14 cellular contexts compared by ENCODE assay signal in the genomic region with DNA sequence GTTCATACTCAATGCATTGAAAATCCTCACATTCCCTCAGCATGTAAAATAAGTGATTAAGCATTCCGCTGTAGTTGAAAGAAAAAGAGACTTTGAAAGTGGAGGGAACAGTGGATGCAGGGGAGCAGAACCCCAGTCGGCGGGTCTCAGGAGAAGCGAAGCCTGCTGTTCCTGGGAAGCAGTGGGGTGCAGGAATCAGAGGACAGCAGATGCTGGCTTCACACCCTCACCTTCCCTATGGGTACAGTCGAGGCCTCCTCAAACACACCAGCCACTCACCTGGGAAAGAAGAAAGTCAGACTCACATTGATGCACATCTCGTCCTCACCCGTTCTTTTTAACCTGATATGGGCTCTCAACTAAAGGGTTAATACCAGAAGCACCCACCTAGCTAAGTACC. TPM values are rescaled to one million over a fixed set of nuclear protein-coding genes. Genes with fewer than 3 reads are reported as not detected.
"Had no signal": no experiment of that assay in that cellular context is flagged by ENCODE, and none has a peak within 500 bp of the region (broad histone marks: within the 10 kb centered on the region; RNA-seq: fewer than 3 reads in every experiment).

No MANE protein-coding gene starts in this region.

- H3K4me3 ChIP-seq: cardiac muscle cell, left ventricle myocardium inferior had no signal

- H3K27ac Mint-ChIP-seq: activated naive CD8-positive, alpha-beta T cell treated with anti-CD3 and anti-CD28 coated beads, Interleukin-2, amount 10 ng/mL, durations not matched to agents 7 days and 5 days; memory B cell; natural killer cell; stimulated activated naive CD8-positive, alpha-beta T cell treated with anti-CD3 and anti-CD28 coated beads, Interleukin-15, Interleukin-2, amounts not matched to agents 100 ng/mL and 50 ng/mL, for 24 hours had no signal

- H3K4me3 Mint-ChIP-seq: activated naive CD8-positive, alpha-beta T cell treated with anti-CD3 and anti-CD28 coated beads, Interleukin-2, amount 10 ng/mL, durations not matched to agents 7 days and 5 days; memory B cell; natural killer cell; stimulated activated naive CD8-positive, alpha-beta T cell treated with anti-CD3 and anti-CD28 coated beads, Interleukin-15, Interleukin-2, amounts not matched to agents 100 ng/mL and 50 ng/mL, for 24 hours had no signal

- H3K27ac ChIP-seq: cardiac muscle cell, left ventricle myocardium inferior had no signal

- H3K9me3 Mint-ChIP-seq: activated naive CD8-positive, alpha-beta T cell treated with anti-CD3 and anti-CD28 coated beads, Interleukin-2, amount 10 ng/mL, durations not matched to agents 7 days and 5 days; natural killer cell; stimulated activated naive CD8-positive, alpha-beta T cell treated with anti-CD3 and anti-CD28 coated beads, Interleukin-15, Interleukin-2, amounts not matched to agents 100 ng/mL and 50 ng/mL, for 24 hours had no signal

- H3K36me3 Mint-ChIP-seq: activated naive CD8-positive, alpha-beta T cell treated with anti-CD3 and anti-CD28 coated beads, Interleukin-2, amount 10 ng/mL, durations not matched to agents 7 days and 5 days; memory B cell; natural killer cell had no signal

- DNase-seq: activated CD4-positive, alpha-beta T cell treated with anti-CD3 and anti-CD28 coated beads, Interleukin-2, amount 50 U/mL, for 1 hour; activated CD8-positive, alpha-beta memory T cell treated with anti-CD3 and anti-CD28 coated beads for 24 hours; activated naive CD4-positive, alpha-beta T cell; activated naive CD8-positive, alpha-beta T cell treated with anti-CD3 and anti-CD28 coated beads, Interleukin-2, amount 10 ng/mL, durations not matched to agents 7 days and 5 days; activated T-cell treated with anti-CD3 and anti-CD28 coated beads for 4 hours; foreskin fibroblast; left ventricle myocardium inferior; natural killer cell; right cardiac atrium; small intestine; T-helper 9 cell had no signal

- H3K9me3 ChIP-seq: left ventricle myocardium inferior had no signal

- H3K36me3 ChIP-seq: cardiac muscle cell, left ventricle myocardium inferior had no signal

- H3K27me3 ChIP-seq: cardiac muscle cell had no signal

RNA-seq across cellular contexts. Expression of gene COL4A2, which starts 38.2 kb away (rescaled TPM):
- total RNA-seq: activated naive CD8-positive, alpha-beta T cell treated with anti-CD3 and anti-CD28 coated beads, Interleukin-2, amount 10 ng/mL, durations not matched to agents 7 days and 5 days; natural killer cell had no signal

RNA-seq across cellular contexts. Expression of gene COL4A1, which starts 38.3 kb away (rescaled TPM):
- total RNA-seq: activated naive CD8-positive, alpha-beta T cell treated with anti-CD3 and anti-CD28 coated beads, Interleukin-2, amount 10 ng/mL, durations not matched to agents 7 days and 5 days; natural killer cell had no signal
